Comparison of ENCODE assay signal across 12 cellular contexts in the genomic region with DNA sequence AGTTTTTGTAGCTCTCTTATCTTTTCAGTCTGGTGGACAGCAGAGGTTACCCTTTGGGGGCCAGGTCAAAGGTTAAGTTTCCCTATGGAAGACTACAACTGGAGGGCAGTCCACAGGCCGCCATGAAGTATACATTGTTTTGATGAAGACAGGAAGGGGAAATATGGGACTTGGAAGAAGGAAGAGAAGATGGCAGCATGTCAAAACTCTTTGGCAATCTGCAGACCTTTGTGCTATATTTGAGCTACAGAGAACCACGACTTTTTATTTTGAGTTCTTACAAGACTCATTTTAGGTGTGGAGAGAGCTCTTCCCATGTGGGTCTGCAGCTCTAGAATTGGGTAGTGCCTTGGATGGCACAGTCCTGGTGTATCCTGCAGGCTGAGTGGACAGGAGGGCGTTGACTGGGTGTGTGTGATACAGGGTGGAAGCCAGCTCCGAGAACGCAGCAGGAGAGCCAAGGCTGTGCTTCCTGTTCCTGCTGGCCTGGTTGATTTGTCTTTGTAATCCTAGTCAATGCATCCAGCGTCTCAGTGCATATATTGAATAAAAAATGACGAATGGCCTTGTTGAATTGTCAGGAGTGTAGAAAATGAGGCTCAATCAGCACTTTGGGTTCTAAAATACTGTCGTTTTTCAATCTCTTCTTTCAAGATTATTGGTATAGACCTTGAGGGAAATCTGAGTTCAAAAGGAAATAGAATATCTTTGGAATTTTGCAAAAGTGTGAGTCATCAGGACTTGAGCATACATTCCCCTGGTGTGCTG. TPM values are rescaled to one million over a fixed set of nuclear protein-coding genes. Genes with fewer than 3 reads are reported as not detected.
DNase-seq lines count a peak whose midpoint lies in the region; ATAC-seq and TF ChIP-seq lines count a peak whose summit lies in the region.
"Had no signal": no experiment of that assay in that cellular context is flagged by ENCODE, and none has a peak within 500 bp of the region (broad histone marks: within the 10 kb centered on the region; RNA-seq: fewer than 3 reads in every experiment).

No MANE protein-coding gene starts in this region.

- H3K9me3 Mint-ChIP-seq in activated CD4-positive, alpha-beta memory T cell treated with anti-CD3 and anti-CD28 coated beads, Interleukin-2, amount 10 ng/mL, durations not matched to agents 7 days and 5 days = no peaks in the 10 kb centered on the region
- H3K9me3 Mint-ChIP-seq: activated T-helper 1 cell treated with anti-CD3 and anti-CD28 coated beads, Interleukin-12 subunit alpha, Interleukin-12 subunit beta, Interleukin-2, Interleukin-4 antibody, amounts not matched to agents 30 ng/mL and 10 ng/mL and 1 ng/mL, durations not matched to agents 14 hours and 24 hours and 36 hours had no signal

- no peaks in the 10 kb centered on the region for H3K36me3 ChIP-seq in upper lobe of right lung
- H3K36me3 ChIP-seq: upper lobe of left lung had no signal

- peaks cover 54% of the 10 kb centered on the region for H3K4me1 ChIP-seq in upper lobe of right lung

- POLR2A ChIA-PET in activated CD4-positive, alpha-beta memory T cell treated with anti-CD3 and anti-CD28 coated beads, Interleukin-2, amount 10 ng/mL, durations not matched to agents 7 days and 5 days (lab: Charles Lee) = interaction anchor here (1.1 kb wide), 1 partner anchor 11 kb away, joined by 4 read pairs; no protein-coding TSS in a partner anchor

- peak overlapping the region; percentile 90; the same call in 1 of the 2 replicates for H3K27ac ChIP-seq in VCaP
- no peak overlapping the region for H3K27ac ChIP-seq in upper lobe of right lung

- no peak overlapping the region for H3K4me3 ChIP-seq in upper lobe of right lung
- H3K4me3 ChIP-seq: skin epidermis had no signal

- no peak overlapping the region for H3K27ac Mint-ChIP-seq in activated CD4-positive, alpha-beta memory T cell treated with anti-CD3 and anti-CD28 coated beads, Interleukin-2, amount 10 ng/mL, durations not matched to agents 7 days and 5 days
- H3K27ac Mint-ChIP-seq: activated T-helper 1 cell treated with anti-CD3 and anti-CD28 coated beads, Interleukin-12 subunit alpha, Interleukin-12 subunit beta, Interleukin-2, Interleukin-4 antibody, amounts not matched to agents 30 ng/mL and 10 ng/mL and 1 ng/mL, durations not matched to agents 14 hours and 24 hours and 36 hours had no signal

- DNase-seq in Right ventricle myocardium inferior (ENCODE audit: missing footprints) (no peak), cardiac septum (ENCODE audit: low spot score) (no peak), hepatic stellate cell (ENCODE audit: low spot score) (peak; percentile 44), upper lobe of right lung (no peak), NCI-H1930 (lab: John Stamatoyannopoulos, UW) (no peak)
- no peak for DNase-seq in activated CD4-positive, alpha-beta memory T cell treated with anti-CD3 and anti-CD28 coated beads, Interleukin-2, amount 10 ng/mL, durations not matched to agents 7 days and 5 days
- DNase-seq: DMS153, upper lobe of left lung had no signal

- H3K27me3 Mint-ChIP-seq in activated CD4-positive, alpha-beta memory T cell treated with anti-CD3 and anti-CD28 coated beads, Interleukin-2, amount 10 ng/mL, durations not matched to agents 7 days and 5 days = peaks cover 9% of the 10 kb centered on the region

- H3K4me3 Mint-ChIP-seq in activated CD4-positive, alpha-beta memory T cell treated with anti-CD3 and anti-CD28 coated beads, Interleukin-2, amount 10 ng/mL, durations not matched to agents 7 days and 5 days = no peak overlapping the region
- H3K4me3 Mint-ChIP-seq: activated T-helper 1 cell treated with anti-CD3 and anti-CD28 coated beads, Interleukin-12 subunit alpha, Interleukin-12 subunit beta, Interleukin-2, Interleukin-4 antibody, amounts not matched to agents 30 ng/mL and 10 ng/mL and 1 ng/mL, durations not matched to agents 14 hours and 24 hours and 36 hours had no signal

- CTCF ChIA-PET in activated CD4-positive, alpha-beta memory T cell treated with anti-CD3 and anti-CD28 coated beads, Interleukin-2, amount 10 ng/mL, durations not matched to agents 7 days and 5 days (lab: Charles Lee) = interaction anchor here (1.1 to 12.0 kb wide), 4 partner anchors 11 to 23 kb away, joined by 4 to 120 read pairs (median 8); a partner anchor contains a TSS

- peaks cover 35% of the 10 kb centered on the region for H3K4me1 Mint-ChIP-seq in activated CD4-positive, alpha-beta memory T cell treated with anti-CD3 and anti-CD28 coated beads, Interleukin-2, amount 10 ng/mL, durations not matched to agents 7 days and 5 days

- H3K36me3 Mint-ChIP-seq in activated CD4-positive, alpha-beta memory T cell treated with anti-CD3 and anti-CD28 coated beads, Interleukin-2, amount 10 ng/mL, durations not matched to agents 7 days and 5 days (ENCODE audit: low read depth) = peaks cover 4% of the 10 kb centered on the region

- ATAC-seq in Right ventricle myocardium inferior (peak; percentile 34), upper lobe of right lung (peak; percentile 49), HG03196 (IDR thresholded peaks at IDR 0.05; ENCODE audit: unreplicated experiment) (no peak)

- intact Hi-C loops in Right ventricle myocardium inferior (cut with DNase I) = no loop called here
- intact Hi-C loops in cardiac septum (cut with DNase I) = no loop called here
- intact Hi-C loops in upper lobe of right lung (cut with DNase I) = no loop called here

- TF ChIP-seq CTCF in VCaP (conservative IDR thresholded peaks at IDR 0.05) (no peak), upper lobe of right lung (IDR thresholded peaks at IDR 0.05) (no peak)

- H3K27me3 ChIP-seq in upper lobe of right lung = peaks cover 4% of the 10 kb centered on the region
- H3K27me3 ChIP-seq: upper lobe of left lung had no signal

- H3K9me3 ChIP-seq in upper lobe of right lung = no peaks in the 10 kb centered on the region
- H3K9me3 ChIP-seq: upper lobe of left lung had no signal

RNA-seq across cellular contexts. Expression of a gene that starts 11.5 kb away (rescaled TPM):
- total RNA-seq in Right ventricle myocardium inferior (44.7 TPM), cardiac septum (38.9 TPM), upper lobe of right lung (73.0 TPM)
- total RNA-seq in activated CD4-positive, alpha-beta memory T cell treated with anti-CD3 and anti-CD28 coated beads, Interleukin-2, amount 10 ng/mL, durations not matched to agents 7 days and 5 days = 10 to 100 TPM; 17.7 to 18.0 TPM
